In the genomic region with DNA sequence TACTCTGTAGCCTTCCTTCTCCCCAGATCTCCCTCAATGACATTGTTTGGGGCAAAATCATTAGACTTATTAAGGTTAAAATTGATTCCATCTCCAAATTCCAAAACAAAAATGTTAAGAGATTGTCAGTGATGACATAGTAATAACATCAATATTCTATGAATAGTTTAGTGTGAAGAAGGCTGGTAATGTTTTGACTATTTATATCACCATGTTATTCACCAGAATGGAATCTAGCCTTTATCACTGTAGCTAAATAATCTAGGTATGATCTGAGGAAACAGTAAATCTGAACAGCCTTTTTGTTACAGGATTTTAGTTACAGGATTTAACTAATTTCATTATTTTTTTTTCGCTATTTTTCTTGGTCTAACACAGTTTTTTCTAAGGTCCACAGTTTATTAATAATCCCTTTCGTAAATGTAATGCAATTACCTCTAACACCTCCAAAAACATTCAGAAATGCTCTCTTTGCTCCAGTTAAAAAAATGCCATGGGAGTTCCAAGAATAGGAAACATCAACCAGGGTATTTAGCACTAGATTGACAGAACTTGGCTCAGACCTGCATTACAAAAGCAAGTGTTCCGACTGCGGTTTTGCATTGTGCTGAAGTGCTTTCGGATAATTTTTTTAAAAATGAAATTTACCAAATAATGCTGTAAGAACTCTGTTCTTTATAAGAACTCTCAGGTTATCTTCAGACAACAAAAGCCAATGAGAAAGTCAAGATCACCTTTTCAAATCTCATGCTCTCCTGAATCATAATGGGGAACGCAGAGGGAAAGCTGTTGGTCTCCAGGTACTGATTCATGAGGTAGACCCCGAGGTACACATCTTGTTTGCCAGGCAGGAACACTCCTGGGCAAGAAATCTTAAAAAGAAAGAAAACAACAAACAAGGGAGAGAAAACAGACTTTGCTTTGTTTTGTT, we compare ENCODE assay signal across 8 cellular contexts. TPM values are rescaled to one million over a fixed set of nuclear protein-coding genes. Genes with fewer than 3 reads are reported as not detected.
DNase-seq lines count a peak whose midpoint lies in the region; ATAC-seq, FAIRE-seq and TF ChIP-seq lines count a peak whose summit lies in the region.

No MANE protein-coding gene starts in this region.

- H3K27me3 ChIP-seq in bronchial epithelial cell (ENCODE audit: control insufficient read depth, insufficient read depth, low read length): no peaks in the 10 kb centered on the region
- no peaks in the 10 kb centered on the region for H3K27me3 ChIP-seq in mucosa of stomach (ENCODE audit: control insufficient read depth, insufficient read depth, low read length)

- DNase-seq in LNCaP clone FGC (ENCODE audit: low read depth) (no peak), bronchial epithelial cell (ENCODE audit: low read depth) (peak; percentile 58), NCI-H1930 (lab: John Stamatoyannopoulos, UW) (no peak)
- DNase-seq in stimulated activated CD4-positive, alpha-beta T cell treated with anti-CD3 and anti-CD28 coated beads, Interleukin-15, amount 100 ng/mL, for 24 hours: no peak

- H3K4me3 ChIP-seq in LNCaP clone FGC (ENCODE audit: low read depth, low read length): peak overlapping the region; percentile 71
- no peak overlapping the region for H3K4me3 ChIP-seq in bronchial epithelial cell (ENCODE audit: low read depth, low read length)
- H3K4me3 ChIP-seq in mucosa of stomach (ENCODE audit: low read length): no peak overlapping the region

- ATAC-seq in GM18511 (IDR thresholded peaks at IDR 0.05; ENCODE audit: unreplicated experiment) (peak; percentile 4), GM18867 (IDR thresholded peaks at IDR 0.05; ENCODE audit: unreplicated experiment) (no peak), HG03432 (IDR thresholded peaks at IDR 0.05; ENCODE audit: unreplicated experiment) (no peak)

- no peaks in the 10 kb centered on the region for H3K9me3 ChIP-seq in mucosa of stomach (ENCODE audit: control insufficient read depth, low read length)

- no peak for TF ChIP-seq CTCF in LNCaP clone FGC (IDR thresholded peaks at IDR 0.05; ENCODE audit: control insufficient read depth, extremely low read depth, insufficient read depth)
- TF ChIP-seq CTCF in bronchial epithelial cell (IDR thresholded peaks at IDR 0.05; ENCODE audit: insufficient read depth, low read length, severe bottlenecking): no peak

- H3K36me3 ChIP-seq in bronchial epithelial cell (ENCODE audit: control insufficient read depth, insufficient read depth, low read length) (no peaks in the 10 kb centered on the region), mucosa of stomach (ENCODE audit: control insufficient read depth, insufficient read depth, low read length) (no peaks in the 10 kb centered on the region)

- peaks cover 37% of the 10 kb centered on the region for H3K4me1 ChIP-seq in mucosa of stomach (ENCODE audit: control insufficient read depth, insufficient read depth, low read length)

- no peak for FAIRE-seq in bronchial epithelial cell (lab: Jason Lieb, UNC)

- H3K9ac ChIP-seq in mucosa of stomach (ENCODE audit: low read length): peak overlapping the region; percentile 88

RNA-seq across cellular contexts. Expression of a gene that starts 0.7 kb away (rescaled TPM):
- total RNA-seq in bronchial epithelial cell: 5.9 and 6.1 TPM in 2 replicates

RNA-seq across cellular contexts. Expression of a gene that starts 4.8 kb away (rescaled TPM):
- 2.6 and 6.5 TPM in 2 replicates for total RNA-seq in bronchial epithelial cell

RNA-seq across cellular contexts. Expression of a gene that starts 17.9 kb away (rescaled TPM):
- 14.0 and 22.1 TPM in 2 replicates for total RNA-seq in bronchial epithelial cell
